9 cellular contexts compared by ENCODE assay signal in genomic region chr7:5823504-5824296, GRCh38. TPM values are rescaled to one million over a fixed set of nuclear protein-coding genes. Genes with fewer than 3 reads are reported as not detected.
DNase-seq lines count a peak whose midpoint lies in the region; TF ChIP-seq lines count a peak whose summit lies in the region.
"Not testable (repeated sequence)": the region's sequence is repeated elsewhere in the genome, so short reads cannot be mapped to it uniquely, and the experiment has no call there.
"Had no signal": no experiment of that assay in that cellular context is flagged by ENCODE, and none has a peak within 500 bp of the region (broad histone marks: within the 10 kb centered on the region; RNA-seq: fewer than 3 reads in every experiment).

No MANE protein-coding gene starts in this region.

- not testable (repeated sequence) for BruUV-seq in MCF 10A (replicated peaks; lab: Mats Ljungman, UMichigan)

- not testable (repeated sequence) for H3K9me3 ChIP-seq in mesodermal cell (ENCODE audit: control insufficient read depth, low read length); sigmoid colon; vagina

- peaks cover 31% of the 10 kb centered on the region for H3K4me1 Mint-ChIP-seq in activated CD4-positive, alpha-beta memory T cell treated with anti-CD3 and anti-CD28 coated beads, Interleukin-2, amount 10 ng/mL, durations not matched to agents 7 days and 5 days
- H3K4me1 Mint-ChIP-seq in MCF 10A (ENCODE audit: insufficient read depth, unreplicated experiment) = peaks cover 10% of the 10 kb centered on the region

- not testable (repeated sequence) for H3K36me3 ChIP-seq in mesodermal cell (ENCODE audit: control insufficient read depth, insufficient read depth, low read length); sigmoid colon; vagina

- H3K4me3 ChIP-seq in GM12864 (ENCODE audit: low read depth, low read length) (peak overlapping the region; percentile 69), NB4 (ENCODE audit: low read depth, low read length) (peak overlapping the region; percentile 73), fibroblast of villous mesenchyme (ENCODE audit: low read depth, low read length) (peak overlapping the region; percentile 71), mesodermal cell (ENCODE audit: extremely low read depth, insufficient read depth, low read length, poor library complexity, severe bottlenecking) (peak overlapping the region; percentile 58), sigmoid colon (peak overlapping the region; percentile 59 to 69 (median 66)), vagina (peak overlapping the region; percentile 57 to 81)

- not testable (repeated sequence) for DNase-seq in GM12864 (ENCODE audit: low read depth); NB4 (ENCODE audit: low read depth); MCF 10A (ENCODE audit: unreplicated experiment); fibroblast of villous mesenchyme (ENCODE audit: low read depth); sigmoid colon; vagina (ENCODE audit: extremely low spot score in 2 of 2)
- DNase-seq in activated CD4-positive, alpha-beta memory T cell treated with anti-CD3 and anti-CD28 coated beads, Interleukin-2, amount 10 ng/mL, durations not matched to agents 7 days and 5 days = peak; percentile 18

- intact Hi-C loops in MCF 10A (cut with micrococcal nuclease); sigmoid colon (cut with DNase I); vagina (cut with DNase I): not testable (repeated sequence)

- TF ChIP-seq POLR2A in NB4 (IDR thresholded peaks at IDR 0.05; ENCODE audit: extremely low read depth, insufficient read length); sigmoid colon (IDR thresholded peaks at IDR 0.05); vagina (IDR thresholded peaks at IDR 0.05): not testable (repeated sequence)

- not testable (repeated sequence) for TF ChIP-seq CTCF in GM12864 (IDR thresholded peaks at IDR 0.05; ENCODE audit: low read depth, low read length, missing control alignments); NB4 (IDR thresholded peaks at IDR 0.05; ENCODE audit: low read depth, low read length); MCF 10A (IDR thresholded peaks at IDR 0.05; ENCODE audit: unreplicated experiment); fibroblast of villous mesenchyme (IDR thresholded peaks at IDR 0.05; ENCODE audit: insufficient read depth, low read depth, low read length); sigmoid colon (IDR thresholded peaks at IDR 0.05); vagina (IDR thresholded peaks at IDR 0.05)

- WGBS in mesodermal cell (ENCODE audit: insufficient coverage in 2 of 2), 2 experiments = 65 to 70% methylated on average over 12 to 13 of the region's 18 CpGs
- WGBS in sigmoid colon, 2 donors = 21 to 50% methylated on average over 18 of the region's 18 CpGs

- POLR2A ChIA-PET in activated CD4-positive, alpha-beta memory T cell treated with anti-CD3 and anti-CD28 coated beads, Interleukin-2, amount 10 ng/mL, durations not matched to agents 7 days and 5 days (lab: Charles Lee) = interaction anchor here (1.0 to 2.1 kb wide), 10 partner anchors 12 to 624 kb away, joined by 3 to 16 read pairs (median 4); partner anchors contain the start of genes DAGLB, PMS2 and RNF216
- POLR2A ChIA-PET in MCF 10A (lab: Yijun Ruan, JAX) = interaction anchor here (0.6 to 1.4 kb wide), 6 partner anchors 8 to 181 kb away, joined by 3 to 7 read pairs (median 3); no protein-coding TSS in a partner anchor

- H3K27me3 ChIP-seq in sigmoid colon, vagina: not testable (repeated sequence)

- not testable (repeated sequence) for H3K27me3 Mint-ChIP-seq in activated CD4-positive, alpha-beta memory T cell treated with anti-CD3 and anti-CD28 coated beads, Interleukin-2, amount 10 ng/mL, durations not matched to agents 7 days and 5 days; MCF 10A (ENCODE audit: insufficient read depth, unreplicated experiment)

- CTCF ChIA-PET in activated CD4-positive, alpha-beta memory T cell treated with anti-CD3 and anti-CD28 coated beads, Interleukin-2, amount 10 ng/mL, durations not matched to agents 7 days and 5 days (lab: Charles Lee) = interaction anchor here (0.9 to 2.6 kb wide), 7 partner anchors 10 to 850 kb away, joined by 3 to 16 read pairs (median 3); partner anchors contain the start of gene RNF216
- CTCF ChIA-PET in MCF 10A (lab: Yijun Ruan, JAX) = interaction anchor here (0.7 to 1.1 kb wide), 2 partner anchors 33 to 67 kb away, joined by 3 read pairs; no protein-coding TSS in a partner anchor

- H3K27ac ChIP-seq in mesodermal cell (ENCODE audit: low read depth, low read length, severe bottlenecking) = not testable (repeated sequence)
- peak overlapping the region in 2 of 4 donors; percentile 73 to 78 for H3K27ac ChIP-seq in sigmoid colon
- peak overlapping the region; percentile 10 for H3K27ac ChIP-seq in vagina

- not testable (repeated sequence) for TF ChIP-seq EP300 in sigmoid colon (IDR thresholded peaks at IDR 0.05)

- peak overlapping the region; percentile 86 for H3K4me3 Mint-ChIP-seq in activated CD4-positive, alpha-beta memory T cell treated with anti-CD3 and anti-CD28 coated beads, Interleukin-2, amount 10 ng/mL, durations not matched to agents 7 days and 5 days
- peak overlapping the region; percentile 83 for H3K4me3 Mint-ChIP-seq in MCF 10A (ENCODE audit: unreplicated experiment)

- H3K9me3 Mint-ChIP-seq in activated CD4-positive, alpha-beta memory T cell treated with anti-CD3 and anti-CD28 coated beads, Interleukin-2, amount 10 ng/mL, durations not matched to agents 7 days and 5 days; MCF 10A (ENCODE audit: unreplicated experiment): not testable (repeated sequence)

- not testable (repeated sequence) for H3K36me3 Mint-ChIP-seq in activated CD4-positive, alpha-beta memory T cell treated with anti-CD3 and anti-CD28 coated beads, Interleukin-2, amount 10 ng/mL, durations not matched to agents 7 days and 5 days (ENCODE audit: low read depth); MCF 10A (ENCODE audit: insufficient read depth, unreplicated experiment)

- H3K4me1 ChIP-seq in mesodermal cell (ENCODE audit: control insufficient read depth, insufficient read depth, low read length, poor library complexity, severe bottlenecking) = not testable (repeated sequence)
- H3K4me1 ChIP-seq in sigmoid colon (peaks cover 0 to 17% (median 12%) of the 10 kb centered on the region in 4 donors), vagina (peaks cover 17% of the 10 kb centered on the region)

- peak overlapping the region; percentile 95 for H3K27ac Mint-ChIP-seq in activated CD4-positive, alpha-beta memory T cell treated with anti-CD3 and anti-CD28 coated beads, Interleukin-2, amount 10 ng/mL, durations not matched to agents 7 days and 5 days
- peak overlapping the region; percentile 10 for H3K27ac Mint-ChIP-seq in MCF 10A (ENCODE audit: low read depth, unreplicated experiment)

RNA-seq across cellular contexts. Expression of gene RNF216, which starts 42.2 kb away (rescaled TPM):
- total RNA-seq in activated CD4-positive, alpha-beta memory T cell treated with anti-CD3 and anti-CD28 coated beads, Interleukin-2, amount 10 ng/mL, durations not matched to agents 7 days and 5 days = 10 to 100 TPM; 24.8 to 25.2 TPM
- total RNA-seq in MCF 10A (2022) (26.4 and 31.0 TPM in 2 replicates), fibroblast of villous mesenchyme (48.3 and 54.4 TPM in 2 replicates), sigmoid colon (10 to 100 TPM; 32.1 to 47.6 (median 39.9) TPM), vagina (27.7 TPM)
- 30.1 TPM for polyA plus RNA-seq in mesodermal cell (2013, experiment 1 of 2)
- 29.4 TPM for polyA plus RNA-seq in mesodermal cell (2013, experiment 2 of 2)
- polyA plus RNA-seq in sigmoid colon = 10 to 100 TPM in 1 of 3 donors, 1 to 10 TPM in 2; 4.8 to 14.7 (median 6.0) TPM

RNA-seq across cellular contexts. Expression of gene OCM, which starts 56.9 kb away (rescaled TPM):
- total RNA-seq in activated CD4-positive, alpha-beta memory T cell treated with anti-CD3 and anti-CD28 coated beads, Interleukin-2, amount 10 ng/mL, durations not matched to agents 7 days and 5 days = under 1 TPM; 0.33 to 0.73 TPM
- total RNA-seq in MCF 10A (2022) = not detected in 2 replicates
- total RNA-seq in fibroblast of villous mesenchyme = not detected in 2 replicates
- polyA plus RNA-seq in mesodermal cell (2013, experiment 1 of 2) = not detected
- not detected for polyA plus RNA-seq in mesodermal cell (2013, experiment 2 of 2)
- not detected for total RNA-seq in sigmoid colon
- polyA plus RNA-seq in sigmoid colon = under 1 TPM in 1 of 3 donors, not detected in 2; 0.28 TPM
- not detected for total RNA-seq in vagina
- total RNA-seq: left cardiac atrium had no signal
